Comparison of ENCODE assay signal across 17 cellular contexts in the genomic region with DNA sequence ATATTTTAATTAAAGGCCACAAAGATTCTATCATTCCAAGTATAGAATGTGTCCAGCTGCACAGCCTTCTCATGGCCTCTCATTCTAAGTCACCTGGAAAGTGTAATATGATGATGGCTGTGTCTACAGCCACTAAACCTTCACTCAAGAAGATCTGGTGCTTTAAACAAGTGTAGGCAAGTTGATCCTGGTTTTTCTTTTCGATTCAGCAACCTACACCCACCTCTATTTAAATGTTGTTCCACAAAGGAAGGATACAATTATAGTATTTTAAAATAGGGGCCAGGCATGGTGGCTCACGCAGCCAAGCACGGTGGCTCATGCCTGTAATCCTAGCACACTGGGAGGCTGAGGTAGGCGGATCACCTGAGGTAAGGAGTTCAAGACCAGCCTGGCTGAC. TPM values are rescaled to one million over a fixed set of nuclear protein-coding genes. Genes with fewer than 3 reads are reported as not detected.
A peak's percentile ranks its signal among the peaks of the same experiment; 100 is the strongest.
DNase-seq lines count a peak whose midpoint lies in the region; ATAC-seq and TF ChIP-seq lines count a peak whose summit lies in the region.
"Had no signal": no experiment of that assay in that cellular context is flagged by ENCODE, and none has a peak within 500 bp of the region (broad histone marks: within the 10 kb centered on the region; RNA-seq: fewer than 3 reads in every experiment).

No MANE protein-coding gene starts in this region.

- no peaks in the 10 kb centered on the region for H3K9me3 ChIP-seq in RWPE2 (ENCODE audit: severe bottlenecking)
- H3K9me3 ChIP-seq in vagina: no peaks in the 10 kb centered on the region

- peak overlapping the region; percentile 46 for H3K27ac ChIP-seq in RWPE2 (ENCODE audit: poor library complexity, severe bottlenecking)
- peak overlapping the region; percentile 16 for H3K27ac ChIP-seq in vagina
- H3K27ac ChIP-seq: HL-60 had no signal

- ATAC-seq in RWPE2 (ENCODE audit: low read depth): peak; percentile 9; the same call in 1 of the 3 replicates
- ATAC-seq in esophagus mucosa: peak; percentile 13
- ATAC-seq in Right ventricle myocardium superior (ENCODE audit: poor library complexity): no peak

- DNase-seq in NCI-H1105 treated with DMSO at 0.1 percent for 48 hours (lab: John Stamatoyannopoulos, UW) (peak; percentile 16), NCI-H1105 (lab: John Stamatoyannopoulos, UW) (no peak), RWPE2 (ENCODE audit: low spot score) (no peak), vagina (ENCODE audit: extremely low spot score in 2 of 2) (no peak), kidney glomerular epithelial cell (lab: John Stamatoyannopoulos, UW) (no peak), Right ventricle myocardium superior (no peak)
- no peak for DNase-seq in activated CD4-positive, alpha-beta T cell treated with anti-CD3 and anti-CD28 coated beads for 4 hours
- DNase-seq: 8988T; CD4-positive, alpha-beta memory T cell; H9; NCI-H2029; NK-92 treated with Interleukin-12 subunit alpha and Interleukin-12 subunit beta, amount 100 ng/mL, for 24 hours; OCI-M1; RPMI8226; SW 1271 had no signal

- no peaks in the 10 kb centered on the region for H3K27me3 ChIP-seq in RWPE2 (ENCODE audit: insufficient read depth, poor library complexity, severe bottlenecking)
- H3K27me3 ChIP-seq in vagina: no peaks in the 10 kb centered on the region

- TF ChIP-seq POLR2A in vagina (IDR thresholded peaks at IDR 0.05): no peak

- H3K36me3 ChIP-seq in RWPE2 (ENCODE audit: low read depth): no peaks in the 10 kb centered on the region
- no peaks in the 10 kb centered on the region for H3K36me3 ChIP-seq in vagina

- no peak for TF ChIP-seq CTCF in RWPE2 (IDR thresholded peaks at IDR 0.05; ENCODE audit: poor library complexity, severe bottlenecking)
- TF ChIP-seq CTCF in vagina (IDR thresholded peaks at IDR 0.05): no peak

- H3K4me3 ChIP-seq in RWPE2 (ENCODE audit: severe bottlenecking): no peak overlapping the region
- no peak overlapping the region for H3K4me3 ChIP-seq in vagina

- H3K4me1 ChIP-seq in RWPE2 (ENCODE audit: insufficient read depth, poor library complexity, severe bottlenecking) (peaks cover 54% of the 10 kb centered on the region), vagina (peaks cover 48% of the 10 kb centered on the region)

- intact Hi-C loops in vagina (cut with DNase I) (no loop called here), Right ventricle myocardium superior (cut with DNase I) (no loop called here)

RNA-seq across cellular contexts. Expression of gene DST, which starts 25.5 kb away (rescaled TPM):
- total RNA-seq in esophagus mucosa (147 TPM), vagina (460 TPM), Right ventricle myocardium superior (234 TPM)
